11 cellular contexts compared by ENCODE assay signal in the genomic region with DNA sequence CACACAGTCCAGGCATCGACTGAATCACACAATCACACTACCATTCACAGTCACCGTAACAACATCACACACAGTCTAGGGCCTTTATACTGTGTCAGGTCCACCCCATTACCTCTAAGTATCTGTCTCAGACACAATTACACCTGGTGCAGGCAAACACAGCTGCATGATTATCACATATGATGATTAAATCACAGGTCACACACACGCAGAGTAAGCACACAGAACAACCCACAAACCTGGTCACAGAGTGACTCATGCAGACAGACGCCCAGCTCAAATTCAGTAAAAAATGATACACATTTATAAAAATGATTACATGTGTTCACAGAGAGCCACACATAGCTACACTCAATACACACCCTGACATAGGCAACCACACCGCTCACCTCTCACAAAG. TPM values are rescaled to one million over a fixed set of nuclear protein-coding genes. Genes with fewer than 3 reads are reported as not detected.
DNase-seq lines count a peak whose midpoint lies in the region; ATAC-seq and TF ChIP-seq lines count a peak whose summit lies in the region.
"Had no signal": no experiment of that assay in that cellular context is flagged by ENCODE, and none has a peak within 500 bp of the region (broad histone marks: within the 10 kb centered on the region; RNA-seq: fewer than 3 reads in every experiment).

No MANE protein-coding gene starts in this region.

- H3K27ac Mint-ChIP-seq in natural killer cell = no peak overlapping the region
- H3K27ac Mint-ChIP-seq: activated naive CD8-positive, alpha-beta T cell; T-cell had no signal

- ATAC-seq in natural killer cell (no peak), GM18858 (IDR thresholded peaks at IDR 0.05; ENCODE audit: unreplicated experiment) (no peak)

- no peak overlapping the region for H3K4me3 Mint-ChIP-seq in natural killer cell
- H3K4me3 Mint-ChIP-seq: activated naive CD8-positive, alpha-beta T cell; T-cell had no signal

- H3K4me1 ChIP-seq in neuron (ENCODE audit: insufficient read depth, low read length) (peaks cover 13% of the 10 kb centered on the region), thyroid gland (peaks cover 17 to 22% of the 10 kb centered on the region in 2 donors)

- TF ChIP-seq CTCF in GM06990 (IDR thresholded peaks at IDR 0.05; ENCODE audit: insufficient read depth, low read length, poor library complexity, severe bottlenecking) = no peak
- TF ChIP-seq CTCF in choroid plexus epithelial cell (conservative IDR thresholded peaks at IDR 0.05; ENCODE audit: low read depth, low read length) = no peak
- TF ChIP-seq CTCF in natural killer cell (IDR thresholded peaks at IDR 0.05) = no peak
- TF ChIP-seq CTCF in thyroid gland (IDR thresholded peaks at IDR 0.05) = no peak

- H3K36me3 ChIP-seq in GM06990 (ENCODE audit: control insufficient read depth, insufficient read depth, low read length) (no peaks in the 10 kb centered on the region; the same call in 1 of the 2 replicates), neuron (ENCODE audit: insufficient read depth, low read length) (peaks cover 4% of the 10 kb centered on the region), thyroid gland (no peaks in the 10 kb centered on the region)
- H3K36me3 ChIP-seq: right atrium auricular region had no signal

- no peaks in the 10 kb centered on the region for H3K9me3 Mint-ChIP-seq in natural killer cell
- H3K9me3 Mint-ChIP-seq: T-cell had no signal

- no peaks in the 10 kb centered on the region for H3K9me3 ChIP-seq in neuron (ENCODE audit: low read length)
- H3K9me3 ChIP-seq in thyroid gland = no peaks in the 10 kb centered on the region
- H3K9me3 ChIP-seq: right atrium auricular region had no signal

- H2AFZ ChIP-seq in neuron (ENCODE audit: low read depth, low read length) = no peak overlapping the region

- H3K27ac ChIP-seq in thyroid gland = no peak overlapping the region

- H3K27me3 ChIP-seq in GM06990 (replicated peaks; ENCODE audit: control insufficient read depth, insufficient read depth, low read length) = no peaks in the 10 kb centered on the region
- H3K27me3 ChIP-seq in neuron (ENCODE audit: insufficient read depth, low read length) = no peaks in the 10 kb centered on the region
- H3K27me3 ChIP-seq in thyroid gland = no peaks in the 10 kb centered on the region
- H3K27me3 ChIP-seq: right atrium auricular region had no signal

- DNase-seq in GM06990 (ENCODE audit: extremely low read depth, insufficient read length) (no peak), M059J (ENCODE audit: low read depth) (peak; percentile 28), choroid plexus epithelial cell (ENCODE audit: low read depth) (peak; percentile 25), natural killer cell (no peak), thyroid gland (no peak)
- no peak for DNase-seq in activated CD4-positive, CD25-positive, alpha-beta regulatory T cell (lab: John Stamatoyannopoulos, UW)
- DNase-seq: T-cell had no signal

- no peak for TF ChIP-seq POLR2A in thyroid gland (IDR thresholded peaks at IDR 0.05)

- H3K4me1 Mint-ChIP-seq in natural killer cell = no peaks in the 10 kb centered on the region

- intact Hi-C loops in natural killer cell (cut with micrococcal nuclease) = loop anchor here (2.0 to 10.0 kb wide), 3 partner anchors 55 to 1921 kb away; a partner anchor contains a TSS
- intact Hi-C loops in thyroid gland (cut with DNase I) = loop anchor here (10.0 kb wide), 1 partner anchor 59 kb away; a partner anchor contains a TSS

- H3K27me3 Mint-ChIP-seq in natural killer cell (ENCODE audit: low read depth in 2 of 2) = no peaks in the 10 kb centered on the region
- H3K27me3 Mint-ChIP-seq: activated naive CD8-positive, alpha-beta T cell; T-cell had no signal

- H3K36me3 Mint-ChIP-seq in natural killer cell = no peaks in the 10 kb centered on the region

- H3K4me3 ChIP-seq in GM06990 (replicated peaks; ENCODE audit: low read depth, low read length) (peak overlapping the region; percentile 99), choroid plexus epithelial cell (ENCODE audit: low read depth, low read length) (peak overlapping the region; percentile 98), neuron (ENCODE audit: low read length) (peak overlapping the region; percentile 55), thyroid gland (replicated peaks in 1 of 3) (no peak overlapping the region)

- 86 to 93% methylated on average over 5 of the region's 5 CpGs for WGBS in thyroid gland, 2 donors

RNA-seq across cellular contexts. Expression of a gene that starts 1.2 kb away (rescaled TPM):
- 2.2 and 3.6 TPM in 2 replicates for total RNA-seq in M059J (2014; rRNA removed; shearing (Covaris generic))
- total RNA-seq in natural killer cell (1 to 10 TPM; 2.9 to 4.8 (median 3.2) TPM), thyroid gland (1 to 10 TPM; 3.0 to 4.5 (median 4.2) TPM)

RNA-seq across cellular contexts. Expression of a gene that starts 20.4 kb away (rescaled TPM):
- 90.1 and 122 TPM in 2 replicates for total RNA-seq in M059J (2014; rRNA removed; shearing (Covaris generic))
- total RNA-seq in natural killer cell = 100 to 1,000 TPM in 2 of 3 donors, 10 to 100 TPM in 1; 96.1 to 142 (median 119) TPM
- total RNA-seq in thyroid gland = 10 to 100 TPM; 56.3 to 87.2 (median 64.5) TPM

RNA-seq across cellular contexts. Expression of a gene that starts 27.7 kb away (rescaled TPM):
- 67.3 and 68.9 TPM in 2 replicates for total RNA-seq in M059J (2014; rRNA removed; shearing (Covaris generic))
- total RNA-seq in natural killer cell = 10 to 100 TPM in 1 of 3 donors, 1 to 10 TPM in 2; 2.0 to 10.6 (median 3.5) TPM
- 10 to 100 TPM in 1 of 4 donors, 1 to 10 TPM in 2, under 1 TPM in 1; 0.50 to 14.9 (median 3.4) TPM for total RNA-seq in thyroid gland

RNA-seq across cellular contexts. Expression of a gene that starts 36.9 kb away (rescaled TPM):
- 0.54 and 1.5 TPM in 2 replicates for total RNA-seq in M059J (2014; rRNA removed; shearing (Covaris generic))
- total RNA-seq in natural killer cell (under 1 TPM; 0.40 to 0.61 (median 0.60) TPM), thyroid gland (10 to 100 TPM in 1 of 4 donors, 1 to 10 TPM in 3; 7.1 to 16.2 (median 8.1) TPM)

RNA-seq across cellular contexts. Expression of a gene that starts 46.9 kb away (rescaled TPM):
- total RNA-seq in M059J (2014; rRNA removed; shearing (Covaris generic)) = 3.7 and 7.1 TPM in 2 replicates
- total RNA-seq in natural killer cell = 1 to 10 TPM; 6.4 to 8.7 (median 7.7) TPM
- total RNA-seq in thyroid gland = 10 to 100 TPM in 3 of 4 donors, 1 to 10 TPM in 1; 9.7 to 14.7 (median 10.3) TPM

Comparison
In these comparisons a context has a peak if more than half of its experiments do, and no peak if none do; other contexts are left out.
1. DNase-seq: peak in M059J (single experiment) and choroid plexus epithelial cell (single experiment); none in GM06990 (single experiment), natural killer cell (single experiment), thyroid gland (0 of 2) and activated CD4-positive, CD25-positive, alpha-beta regulatory T cell (0 of 4).
2. H3K4me3 ChIP-seq: peak in GM06990 (single experiment), choroid plexus epithelial cell (single experiment) and neuron (single experiment); none in thyroid gland (0 of 3).